24 cellular contexts compared by ENCODE assay signal in genomic region chr1:184509105-184509504, GRCh38.
"Had no signal": no experiment of that assay in that cellular context is flagged by ENCODE, and none has a peak within 500 bp of the region (broad histone marks: within the 10 kb centered on the region; RNA-seq: fewer than 3 reads in every experiment).

No MANE protein-coding gene starts in this region.

- H3K9me3 ChIP-seq: Peyer's patch, SJSA1 had no signal

- DNase-seq: activated CD4-positive, alpha-beta T cell treated with anti-CD3 and anti-CD28 coated beads for 48 hours; activated CD4-positive, alpha-beta T cell treated with anti-CD3 and anti-CD28 coated beads, Interleukin-2, amount 50 U/mL, for 4 hours; activated CD4-positive, CD25-positive, alpha-beta regulatory T cell treated with anti-CD3 and anti-CD28 coated beads, Interleukin-2, amount 50 U/mL, for 72 hours; activated CD8-positive, alpha-beta memory T cell treated with anti-CD3 and anti-CD28 coated beads, Interleukin-2, amount 50 U/mL, for 48 hours; activated CD8-positive, alpha-beta T cell treated with anti-CD3 and anti-CD28 coated beads, Interleukin-2, amount 10 ng/mL, durations not matched to agents 7 days and 5 days; activated naive CD4-positive, alpha-beta T cell; activated T-cell treated with anti-CD3 and anti-CD28 coated beads, Interleukin-2, amount 50 U/mL, for 1 hour; amygdala; MM.1S; NCI-H1105 treated with DMSO at 0.1 percent for 48 hours; NCI-H1436 treated with DMSO at 0.1 percent for 48 hours; NCI-H187; NCI-H2081; NCI-H510A treated with DMSO at 0.1 percent for 48 hours; NCI-H69; NK-92 treated with Interleukin-12 subunit alpha and Interleukin-12 subunit beta, amount 100 ng/mL, for 24 hours; OCI-M1; Peyer's patch; Right ventricle myocardium superior; T-helper 17 cell; T-helper 9 cell had no signal

- H3K4me1 ChIP-seq: SJSA1 had no signal

- H3K27me3 ChIP-seq: Peyer's patch, SJSA1 had no signal

- H3K4me3 ChIP-seq: Peyer's patch, SJSA1 had no signal

- ATAC-seq: activated CD8-positive, alpha-beta T cell treated with anti-CD3 and anti-CD28 coated beads, Interleukin-2, amount 10 ng/mL, durations not matched to agents 7 days and 5 days; T-helper 17 cell; WTC11 had no signal

- H3K36me3 ChIP-seq: SJSA1 had no signal

- H3K27ac ChIP-seq: Peyer's patch, RWPE1, SJSA1 had no signal
